Comparison of ENCODE assay signal across 17 cellular contexts in the genomic region with DNA sequence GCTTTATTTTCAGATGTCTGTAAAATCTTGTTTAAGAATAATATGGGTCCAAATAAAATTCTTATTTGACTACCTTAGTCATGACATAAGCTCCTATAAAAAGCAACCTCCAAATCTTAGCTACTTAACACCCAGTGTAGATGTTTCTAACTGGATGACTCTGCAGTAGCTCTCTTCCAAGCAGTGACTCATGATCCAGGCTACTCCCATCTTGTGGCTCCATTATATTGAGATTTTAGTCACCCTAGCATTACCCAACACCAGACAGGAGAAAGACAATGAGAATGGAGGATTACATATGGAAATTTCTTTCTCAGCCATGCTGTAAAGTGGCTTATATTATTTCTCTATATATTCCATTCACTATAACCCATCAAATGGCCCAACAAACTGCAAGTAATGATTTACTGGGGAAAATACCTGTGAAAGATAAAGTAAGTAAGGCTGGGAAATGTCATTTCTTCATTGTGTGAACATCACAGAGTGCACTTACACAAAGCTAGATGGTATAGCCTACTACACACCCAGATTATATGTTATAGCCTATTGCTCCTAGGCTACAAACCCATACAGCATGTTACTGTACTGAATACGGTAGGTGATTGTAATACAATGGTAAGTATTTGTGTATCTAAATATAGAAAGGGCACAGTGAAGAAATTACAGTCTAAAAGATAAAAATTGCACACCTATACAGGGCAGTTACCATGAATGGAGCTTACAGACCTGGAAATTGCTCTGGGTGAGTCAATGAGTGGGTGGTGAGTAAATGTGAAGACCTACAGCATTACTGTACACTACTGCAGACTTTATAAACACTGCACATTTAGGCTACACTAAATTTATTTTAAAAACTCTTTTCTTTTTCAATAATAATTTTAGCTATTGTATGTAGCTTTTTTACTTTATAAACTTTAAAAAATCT.
DNase-seq lines count a peak whose midpoint lies in the region; ATAC-seq and TF ChIP-seq lines count a peak whose summit lies in the region.
"Had no signal": no experiment of that assay in that cellular context is flagged by ENCODE, and none has a peak within 500 bp of the region (broad histone marks: within the 10 kb centered on the region; RNA-seq: fewer than 3 reads in every experiment).

No MANE protein-coding gene starts in this region.

- ATAC-seq in activated naive CD8-positive, alpha-beta T cell treated with anti-CD3 and anti-CD28 coated beads, Interleukin-2, amount 50 U/mL, for 24 hours = peak; percentile 72
- ATAC-seq in RWPE2 (ENCODE audit: low read depth) (peak; percentile 95), HG02588 (IDR thresholded peaks at IDR 0.05; ENCODE audit: unreplicated experiment) (no peak)
- ATAC-seq in CD8-positive, alpha-beta T cell = no peak

- peaks cover 17% of the 10 kb centered on the region for H3K4me1 Mint-ChIP-seq in activated naive CD8-positive, alpha-beta T cell treated with anti-CD3 and anti-CD28 coated beads, Interleukin-2, amount 50 U/mL, for 24 hours
- peaks cover 8% of the 10 kb centered on the region for H3K4me1 Mint-ChIP-seq in activated naive CD8-positive, alpha-beta T cell treated with anti-CD3 and anti-CD28 coated beads for 36 hours
- H3K4me1 Mint-ChIP-seq in CD8-positive, alpha-beta T cell (ENCODE audit: low read depth) = peaks cover 2% of the 10 kb centered on the region

- H3K4me3 Mint-ChIP-seq in activated naive CD8-positive, alpha-beta T cell treated with anti-CD3 and anti-CD28 coated beads, Interleukin-2, amount 50 U/mL, for 24 hours = no peak overlapping the region
- H3K4me3 Mint-ChIP-seq in activated naive CD8-positive, alpha-beta T cell treated with anti-CD3 and anti-CD28 coated beads for 36 hours = no peak overlapping the region
- H3K4me3 Mint-ChIP-seq in CD8-positive, alpha-beta T cell = no peak overlapping the region
- H3K4me3 Mint-ChIP-seq: dendritic cell treated with granulocyte-macrophage colony-stimulating factor and Interleukin-4, amounts not matched to agents 40 ng/mL and 50 ng/mL, for 4 days had no signal

- peaks cover 11% of the 10 kb centered on the region for H3K9me3 ChIP-seq in RWPE2 (ENCODE audit: severe bottlenecking)
- H3K9me3 ChIP-seq in CD8-positive, alpha-beta T cell (ENCODE audit: low read length) = no peaks in the 10 kb centered on the region

- H3K27me3 Mint-ChIP-seq in activated naive CD8-positive, alpha-beta T cell treated with anti-CD3 and anti-CD28 coated beads, Interleukin-2, amount 50 U/mL, for 24 hours = peaks cover 3% of the 10 kb centered on the region
- H3K27me3 Mint-ChIP-seq in activated naive CD8-positive, alpha-beta T cell treated with anti-CD3 and anti-CD28 coated beads for 36 hours = no peaks in the 10 kb centered on the region
- no peaks in the 10 kb centered on the region for H3K27me3 Mint-ChIP-seq in CD8-positive, alpha-beta T cell (ENCODE audit: low read depth)

- peak overlapping the region; percentile 39 for H3K27ac ChIP-seq in RWPE2 (ENCODE audit: poor library complexity, severe bottlenecking)
- no peak overlapping the region for H3K27ac ChIP-seq in CD8-positive, alpha-beta T cell (ENCODE audit: low read depth, low read length)
- H3K27ac ChIP-seq: BLaER1 treated with 17β-estradiol and CSF1 and Interleukin-3, amounts not matched to agents 10 nM and 100 nM had no signal

- CTCF ChIA-PET in CD8-positive, alpha-beta T cell (lab: Charles Lee) = no interaction called here

- peaks cover 11% of the 10 kb centered on the region for H3K36me3 Mint-ChIP-seq in activated naive CD8-positive, alpha-beta T cell treated with anti-CD3 and anti-CD28 coated beads, Interleukin-2, amount 50 U/mL, for 24 hours (ENCODE audit: low read depth)
- peaks cover 6% of the 10 kb centered on the region for H3K36me3 Mint-ChIP-seq in activated naive CD8-positive, alpha-beta T cell treated with anti-CD3 and anti-CD28 coated beads for 36 hours
- no peaks in the 10 kb centered on the region for H3K36me3 Mint-ChIP-seq in CD8-positive, alpha-beta T cell

- peaks cover 11% of the 10 kb centered on the region for H3K4me1 ChIP-seq in RWPE2 (ENCODE audit: insufficient read depth, poor library complexity, severe bottlenecking)
- H3K4me1 ChIP-seq in CD8-positive, alpha-beta T cell (ENCODE audit: insufficient read depth, low read length) = no peaks in the 10 kb centered on the region
- H3K4me1 ChIP-seq: BLaER1 treated with 17β-estradiol and CSF1 and Interleukin-3, amounts not matched to agents 10 nM and 100 nM had no signal

- H3K27ac Mint-ChIP-seq in activated naive CD8-positive, alpha-beta T cell treated with anti-CD3 and anti-CD28 coated beads, Interleukin-2, amount 50 U/mL, for 24 hours = no peak overlapping the region
- H3K27ac Mint-ChIP-seq in activated naive CD8-positive, alpha-beta T cell treated with anti-CD3 and anti-CD28 coated beads for 36 hours = no peak overlapping the region
- H3K27ac Mint-ChIP-seq in CD8-positive, alpha-beta T cell = no peak overlapping the region
- H3K27ac Mint-ChIP-seq: dendritic cell treated with granulocyte-macrophage colony-stimulating factor and Interleukin-4, amounts not matched to agents 40 ng/mL and 50 ng/mL, for 4 days had no signal

- POLR2A ChIA-PET in CD8-positive, alpha-beta T cell (lab: Charles Lee) = interaction anchor here (0.6 to 0.8 kb wide), 2 partner anchors 24 to 99 kb away, joined by 3 read pairs; no protein-coding TSS in a partner anchor

- intact Hi-C loops in CD8-positive, alpha-beta T cell (cut with DNase I, micrococcal nuclease) = no loop called here

- H3K4me3 ChIP-seq in RWPE2 (ENCODE audit: severe bottlenecking) = no peak overlapping the region
- no peak overlapping the region for H3K4me3 ChIP-seq in foreskin fibroblast (ENCODE audit: low read depth in 1 of 2, low read length in 2 of 2)
- H3K4me3 ChIP-seq in CD8-positive, alpha-beta T cell (ENCODE audit: low read depth, low read length) = no peak overlapping the region
- H3K4me3 ChIP-seq: BLaER1 treated with 17β-estradiol and CSF1 and Interleukin-3, amounts not matched to agents 10 nM and 100 nM had no signal

- H3K36me3 ChIP-seq in RWPE2 (ENCODE audit: low read depth) = no peaks in the 10 kb centered on the region
- no peaks in the 10 kb centered on the region for H3K36me3 ChIP-seq in CD8-positive, alpha-beta T cell (ENCODE audit: insufficient read depth, low read length)
- H3K36me3 ChIP-seq: BLaER1 treated with 17β-estradiol and CSF1 and Interleukin-3, amounts not matched to agents 10 nM and 100 nM had no signal

- no peak for DNase-seq in activated naive CD8-positive, alpha-beta T cell treated with anti-CD3 and anti-CD28 coated beads, Interleukin-2, amount 50 U/mL, for 24 hours
- DNase-seq in activated naive CD8-positive, alpha-beta T cell treated with anti-CD3 and anti-CD28 coated beads for 36 hours = no peak
- DNase-seq in RWPE2 (ENCODE audit: low spot score) (no peak), foreskin fibroblast (peak; percentile 86 to 90)
- DNase-seq in activated effector memory CD4-positive, alpha-beta T cell treated with anti-CD3 and anti-CD28 coated beads, Interleukin-2, amount 50 U/mL, for 16 hours = no peak
- DNase-seq in CD8-positive, alpha-beta T cell = no peak
- DNase-seq in activated CD4-positive, alpha-beta T cell treated with anti-CD3 and anti-CD28 coated beads for 48 hours = no peak
- DNase-seq: activated CD4-positive, alpha-beta T cell treated with anti-CD3 and anti-CD28 coated beads, Interleukin-2, amount 50 U/mL, for 4 hours; activated naive CD4-positive, alpha-beta T cell treated with anti-CD3 and anti-CD28 coated beads, Interleukin-2, amount 50 U/mL, for 16 hours; MM.1S; occipital lobe; stimulated activated CD4-positive, alpha-beta T cell treated with anti-CD3 and anti-CD28 coated beads, Interleukin-12 subunit alpha, Interleukin-12 subunit beta, amount 100 ng/mL, for 4 hours; stimulated activated CD8-positive, alpha-beta memory T cell treated with anti-CD3 and anti-CD28 coated beads, Interleukin-4, amount 100 ng/mL, for 48 hours; T-helper 1 cell had no signal

- peaks cover 32% of the 10 kb centered on the region for H3K9me3 Mint-ChIP-seq in activated naive CD8-positive, alpha-beta T cell treated with anti-CD3 and anti-CD28 coated beads, Interleukin-2, amount 50 U/mL, for 24 hours
- H3K9me3 Mint-ChIP-seq in activated naive CD8-positive, alpha-beta T cell treated with anti-CD3 and anti-CD28 coated beads for 36 hours = peaks cover 20% of the 10 kb centered on the region
- peaks cover 6% of the 10 kb centered on the region for H3K9me3 Mint-ChIP-seq in CD8-positive, alpha-beta T cell

- H3K27me3 ChIP-seq in RWPE2 (ENCODE audit: insufficient read depth, poor library complexity, severe bottlenecking) = no peaks in the 10 kb centered on the region
- no peaks in the 10 kb centered on the region for H3K27me3 ChIP-seq in CD8-positive, alpha-beta T cell (ENCODE audit: insufficient read depth, low read length)
- H3K27me3 ChIP-seq: BLaER1 treated with 17β-estradiol and CSF1 and Interleukin-3, amounts not matched to agents 10 nM and 100 nM had no signal

- TF ChIP-seq CTCF in RWPE2 (IDR thresholded peaks at IDR 0.05; ENCODE audit: poor library complexity, severe bottlenecking) = no peak
- no peak for TF ChIP-seq CTCF in foreskin fibroblast (IDR thresholded peaks at IDR 0.05; ENCODE audit: low read depth, low read length)
- TF ChIP-seq CTCF in CD8-positive, alpha-beta T cell (IDR thresholded peaks at IDR 0.05) = no peak

Comparison
In these comparisons a context has a peak if more than half of its experiments do, and no peak if none do; other contexts are left out.
1. ATAC-seq: peak in activated naive CD8-positive, alpha-beta T cell treated with anti-CD3 and anti-CD28 coated beads, Interleukin-2, amount 50 U/mL, for 24 hours (single experiment) and RWPE2 (single experiment); none in CD8-positive, alpha-beta T cell (single experiment) and HG02588 (single experiment).
2. DNase-seq: peak in foreskin fibroblast (2 of 2); none in activated naive CD8-positive, alpha-beta T cell treated with anti-CD3 and anti-CD28 coated beads, Interleukin-2, amount 50 U/mL, for 24 hours (single experiment), activated naive CD8-positive, alpha-beta T cell treated with anti-CD3 and anti-CD28 coated beads for 36 hours (single experiment), RWPE2 (single experiment), activated effector memory CD4-positive, alpha-beta T cell treated with anti-CD3 and anti-CD28 coated beads, Interleukin-2, amount 50 U/mL, for 16 hours (single experiment), CD8-positive, alpha-beta T cell (0 of 7) and activated CD4-positive, alpha-beta T cell treated with anti-CD3 and anti-CD28 coated beads for 48 hours (single experiment).